Comparison of ENCODE assay signal across 10 cellular contexts in genomic region chr12:95802482-95803264, GRCh38. TPM values are rescaled to one million over a fixed set of nuclear protein-coding genes. Genes with fewer than 3 reads are reported as not detected.
A peak's percentile ranks its signal among the peaks of the same experiment; 100 is the strongest.
DNase-seq lines count a peak whose midpoint lies in the region; ATAC-seq and TF ChIP-seq lines count a peak whose summit lies in the region.
"Had no signal": no experiment of that assay in that cellular context is flagged by ENCODE, and none has a peak within 500 bp of the region (broad histone marks: within the 10 kb centered on the region; RNA-seq: fewer than 3 reads in every experiment).

No MANE protein-coding gene starts in this region.

- no peaks in the 10 kb centered on the region for H3K27me3 Mint-ChIP-seq in chondrocyte (ENCODE audit: low read depth)

- peak overlapping the region; percentile 23 to 67 (median 34) for H3K27ac ChIP-seq in right lobe of liver
- no peak overlapping the region for H3K27ac ChIP-seq in A673 (ENCODE audit: low read depth, low read length, poor library complexity, severe bottlenecking)
- H3K27ac ChIP-seq: skin epidermis had no signal

- CTCF ChIA-PET in A673 (lab: Charles Lee) = no interaction called here

- ATAC-seq in Right ventricle myocardium superior (ENCODE audit: poor library complexity) (peak; percentile 66), right lobe of liver (peak; percentile 76 to 97 (median 94)), HG03196 (IDR thresholded peaks at IDR 0.05; ENCODE audit: unreplicated experiment) (no peak)
- ATAC-seq: activated T-cell treated with anti-CD3 and anti-CD28 coated beads, Interleukin-2, amount 50 U/mL, for 72 hours had no signal

- TF ChIP-seq POLR2A in right lobe of liver (IDR thresholded peaks at IDR 0.05) = peak; percentile 15

- H3K36me3 Mint-ChIP-seq in chondrocyte (ENCODE audit: low read depth) = peaks cover 2% of the 10 kb centered on the region

- no peak for DNase-seq in Right ventricle myocardium superior
- DNase-seq in cardiac septum (ENCODE audit: low spot score) = no peak
- no peak for DNase-seq in chondrocyte (ENCODE audit: low spot score)
- DNase-seq in right lobe of liver = peak in 1 of 3 donors; percentile 52
- no peak for DNase-seq in A673 (ENCODE audit: low spot score)
- no peak for DNase-seq in OCI-M2 (lab: John Stamatoyannopoulos, UW; ENCODE audit: unreplicated experiment)
- no peak for DNase-seq in effector CD8-positive, alpha-beta T cell (lab: John Stamatoyannopoulos, UW)
- DNase-seq: activated T-cell treated with anti-CD3 and anti-CD28 coated beads, Interleukin-2, amount 50 U/mL, for 72 hours had no signal

- no peaks in the 10 kb centered on the region for H3K36me3 ChIP-seq in right lobe of liver
- H3K36me3 ChIP-seq in A673 (ENCODE audit: insufficient read depth, low read length, poor library complexity, severe bottlenecking) = peaks cover 8% of the 10 kb centered on the region

- 30% methylated on average over 5 of the region's 5 CpGs for WGBS in right lobe of liver (ENCODE audit: insufficient coverage, low coverage, low lambda C conversion rate, missing lambda C conversion rate)

- no peak overlapping the region for H3K4me3 ChIP-seq in right lobe of liver
- H3K4me3 ChIP-seq in A673 (ENCODE audit: low read depth, low read length, poor library complexity, severe bottlenecking) = no peak overlapping the region
- H3K4me3 ChIP-seq: skin epidermis had no signal

- no peaks in the 10 kb centered on the region for H3K9me3 ChIP-seq in right lobe of liver
- H3K9me3 ChIP-seq in A673 (ENCODE audit: low read depth, low read length, poor library complexity, severe bottlenecking) = no peaks in the 10 kb centered on the region

- peaks cover 0 to 37% (median 7%) of the 10 kb centered on the region in 4 donors for H3K4me1 ChIP-seq in right lobe of liver
- peaks cover 6% of the 10 kb centered on the region for H3K4me1 ChIP-seq in A673 (ENCODE audit: insufficient read depth, low read length, poor library complexity, severe bottlenecking)

- H3K9me3 Mint-ChIP-seq in chondrocyte (ENCODE audit: low read depth) = peaks cover 5% of the 10 kb centered on the region
- H3K9me3 Mint-ChIP-seq: activated T-cell treated with anti-CD3 and anti-CD28 coated beads, Interleukin-2, amount 50 U/mL, for 72 hours had no signal

- H3K27me3 ChIP-seq in right lobe of liver (no peaks in the 10 kb centered on the region), A673 (replicated peaks; ENCODE audit: insufficient read depth, low read depth, low read length, poor library complexity) (no peaks in the 10 kb centered on the region)

- intact Hi-C loops in Right ventricle myocardium superior (cut with DNase I) (no loop called here), cardiac septum (cut with DNase I) (no loop called here), right lobe of liver (cut with DNase I) (no loop called here), A673 (cut with micrococcal nuclease; ENCODE audit: unreplicated experiment) (no loop called here)

- TF ChIP-seq CTCF in chondrocyte (IDR thresholded peaks at IDR 0.05) = no peak
- TF ChIP-seq CTCF in right lobe of liver (IDR thresholded peaks at IDR 0.05) = no peak
- TF ChIP-seq CTCF in A673 (conservative IDR thresholded peaks at IDR 0.05; ENCODE audit: low read depth, low read length) = no peak

- peak overlapping the region; percentile 82 for H3K27ac Mint-ChIP-seq in chondrocyte (ENCODE audit: unreplicated experiment)
- H3K27ac Mint-ChIP-seq: activated T-cell treated with anti-CD3 and anti-CD28 coated beads, Interleukin-2, amount 50 U/mL, for 72 hours had no signal

- POLR2A ChIA-PET in A673 (lab: Charles Lee; ENCODE audit: low non-redundant PET) = no interaction called here

- BruUV-seq in A673 (replicated peaks; lab: Mats Ljungman, UMichigan) = no TSS peak

- H3K4me1 Mint-ChIP-seq in chondrocyte (ENCODE audit: low read depth) = peaks cover 46% of the 10 kb centered on the region

- no peak overlapping the region for H3K4me3 Mint-ChIP-seq in chondrocyte (ENCODE audit: unreplicated experiment)
- H3K4me3 Mint-ChIP-seq: activated T-cell treated with anti-CD3 and anti-CD28 coated beads, Interleukin-2, amount 50 U/mL, for 72 hours had no signal

RNA-seq across cellular contexts. Expression of gene NTN4, which starts 12.1 kb away (rescaled TPM):
- total RNA-seq in Right ventricle myocardium superior (81.5 TPM), cardiac septum (77.8 TPM), chondrocyte (179 to 336 TPM (median 336 TPM) in 3 replicates), right lobe of liver (10 to 100 TPM; 14.7 to 28.7 (median 18.9) TPM), A673 (2021) (9.6 and 11.7 TPM in 2 replicates)

RNA-seq across cellular contexts. Expression of gene SNRPF, which starts 56.1 kb away (rescaled TPM):
- 9.3 TPM for total RNA-seq in Right ventricle myocardium superior
- total RNA-seq in cardiac septum = 10.1 TPM
- total RNA-seq in chondrocyte = 12.4 to 27.1 TPM (median 15.4 TPM) in 3 replicates
- total RNA-seq in right lobe of liver = 10 to 100 TPM in 3 of 6 experiments, 1 to 10 TPM in 3; 5.8 to 10.4 (median 8.5) TPM
- 57.7 and 71.4 TPM in 2 replicates for total RNA-seq in A673 (2021)
